Comparison of ENCODE assay signal across 1 cellular context in the genomic region with DNA sequence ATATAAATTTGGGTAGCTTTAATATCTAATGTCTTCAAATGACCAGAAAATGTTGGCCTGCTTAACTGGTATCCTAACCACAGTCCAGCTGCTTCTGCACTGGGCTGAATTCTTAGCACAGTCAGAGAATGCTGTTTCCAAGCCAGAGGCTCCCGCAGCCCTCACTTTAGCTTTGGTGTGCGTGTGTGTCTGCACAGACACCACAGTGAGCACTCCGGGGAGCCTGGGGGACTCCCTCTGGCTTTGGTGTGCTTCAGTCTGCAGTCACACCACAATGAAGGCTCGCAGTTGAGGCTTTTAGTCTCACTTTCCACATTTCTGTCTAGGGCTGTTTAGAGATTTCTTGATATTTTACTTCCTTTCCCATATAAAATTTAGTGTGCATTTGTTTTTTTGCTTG.
TF ChIP-seq lines count a peak whose summit lies in the region.

No MANE protein-coding gene starts in this region.

TF ChIP-seq in WTC11, 78 proteins besides CTCF, POLR2A, EP300 and RAD21 (continued from another document):
- TF ChIP-seq ZMAT4 (CRISPR knock-in tag; IDR thresholded peaks at IDR 0.05) (no peak), ZNF416 (CRISPR knock-in tag; IDR thresholded peaks at IDR 0.05) (no peak), NFYB (CRISPR knock-in tag; conservative IDR thresholded peaks at IDR 0.05; ENCODE audit: low read depth) (no peak), ZBTB21 (CRISPR knock-in tag; IDR thresholded peaks at IDR 0.05; ENCODE audit: borderline replicate concordance) (no peak), ZBTB43 (CRISPR knock-in tag; IDR thresholded peaks at IDR 0.05) (no peak), PRRX2 (CRISPR knock-in tag; IDR thresholded peaks at IDR 0.05) (no peak), NR1H2 (CRISPR knock-in tag; IDR thresholded peaks at IDR 0.05) (no peak)
- TF ChIP-seq, protein P1, sequence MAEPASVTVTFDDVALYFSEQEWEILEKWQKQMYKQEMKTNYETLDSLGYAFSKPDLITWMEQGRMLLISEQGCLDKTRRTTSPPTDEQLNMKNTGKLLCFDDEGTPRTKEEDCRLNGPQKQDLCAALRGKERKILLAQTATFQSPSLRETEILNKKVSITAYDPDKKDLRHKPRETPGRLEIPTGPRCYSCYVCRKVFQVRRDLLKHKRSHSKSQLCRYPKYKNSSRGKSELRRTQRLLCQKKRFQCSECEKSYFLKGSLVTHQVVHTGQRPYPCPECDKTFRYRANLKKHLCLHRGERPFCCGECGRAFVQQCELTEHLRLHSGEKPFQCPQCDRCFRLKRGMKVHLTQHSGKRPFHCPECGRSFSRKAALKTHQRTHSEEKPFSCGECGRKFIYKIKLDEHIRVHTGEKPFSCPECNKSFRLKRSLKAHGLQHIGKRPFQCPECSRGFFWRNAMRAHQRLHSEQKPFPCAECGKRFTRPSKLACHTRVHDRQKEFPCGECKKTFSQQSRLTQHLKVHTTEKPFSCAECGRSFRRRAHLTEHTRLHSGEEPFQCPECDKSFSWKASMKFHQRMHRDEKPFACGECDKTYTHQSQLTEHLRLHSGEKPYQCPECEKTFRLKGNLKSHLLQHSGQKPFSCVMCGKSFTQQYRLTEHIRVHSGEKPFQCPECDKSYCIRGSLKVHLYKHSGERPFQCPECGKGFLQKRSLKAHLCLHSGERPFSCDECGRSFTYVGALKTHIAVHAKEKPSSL (CRISPR knock-in tag; conservative IDR thresholded peaks at IDR 0.05) = no peak
- TF ChIP-seq, protein P2, sequence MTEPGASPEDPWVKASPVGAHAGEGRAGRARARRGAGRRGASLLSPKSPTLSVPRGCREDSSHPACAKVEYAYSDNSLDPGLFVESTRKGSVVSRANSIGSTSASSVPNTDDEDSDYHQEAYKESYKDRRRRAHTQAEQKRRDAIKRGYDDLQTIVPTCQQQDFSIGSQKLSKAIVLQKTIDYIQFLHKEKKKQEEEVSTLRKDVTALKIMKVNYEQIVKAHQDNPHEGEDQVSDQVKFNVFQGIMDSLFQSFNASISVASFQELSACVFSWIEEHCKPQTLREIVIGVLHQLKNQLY (CRISPR knock-in tag; IDR thresholded peaks at IDR 0.05) = no peak
TF ChIP-seq in WTC11: peak in this region for 0.
